In genomic region chr15:63202858-63203257, GRCh38 we compare ENCODE assay signal across 2 cellular contexts.
TF ChIP-seq lines count a peak whose summit lies in the region.

No MANE protein-coding gene starts in this region.

TF ChIP-seq in GM23338, 12 proteins besides CTCF, POLR2A, EP300 and RAD21 (continued from another document):
- TF ChIP-seq REST (IDR thresholded peaks at IDR 0.05; ENCODE audit: unreplicated experiment), result no peak
- no peak for TF ChIP-seq EZH2 (IDR thresholded peaks at IDR 0.05; ENCODE audit: low read depth, unreplicated experiment)
- TF ChIP-seq POLR2AphosphoS5 (IDR thresholded peaks at IDR 0.05; ENCODE audit: low read depth), result no peak
- TF ChIP-seq ZNF331 (CRISPR knock-in tag; IDR thresholded peaks at IDR 0.05; ENCODE audit: low read depth), result no peak
- no peak for TF ChIP-seq ZNF114 (CRISPR knock-in tag; IDR thresholded peaks at IDR 0.05)
- no peak for TF ChIP-seq CREB1 (CRISPR knock-in tag; IDR thresholded peaks at IDR 0.05; ENCODE audit: low read depth)
- no peak for TF ChIP-seq ZNF462 (CRISPR knock-in tag; IDR thresholded peaks at IDR 0.05)

TF ChIP-seq in SK-N-SH treated with all-trans-retinoic acid at 6 μM for 48 hours, 23 proteins besides CTCF, POLR2A, EP300 and RAD21 (continued from another document):
- TF ChIP-seq ESRRG (CRISPR knock-in tag; IDR thresholded peaks at IDR 0.05) (no peak), GLIS3 (CRISPR knock-in tag; IDR thresholded peaks at IDR 0.05) (no peak), ZNF8 (CRISPR knock-in tag; IDR thresholded peaks at IDR 0.05) (no peak), RARB (CRISPR knock-in tag; IDR thresholded peaks at IDR 0.05) (no peak), CREB5 (CRISPR knock-in tag; IDR thresholded peaks at IDR 0.05; ENCODE audit: low read depth) (no peak), OSR1 (CRISPR knock-in tag; IDR thresholded peaks at IDR 0.05) (no peak), ZNF565 (CRISPR knock-in tag; conservative IDR thresholded peaks at IDR 0.05; ENCODE audit: low read depth) (no peak), TOX (CRISPR knock-in tag; IDR thresholded peaks at IDR 0.05; ENCODE audit: borderline replicate concordance) (no peak), TSHZ2 (CRISPR knock-in tag; IDR thresholded peaks at IDR 0.05) (no peak), ZNF70 (CRISPR knock-in tag; IDR thresholded peaks at IDR 0.05) (no peak), ZFP30 (CRISPR knock-in tag; IDR thresholded peaks at IDR 0.05) (no peak), PATZ1 (CRISPR knock-in tag; IDR thresholded peaks at IDR 0.05; ENCODE audit: borderline replicate concordance) (no peak), SNAI2 (CRISPR knock-in tag; IDR thresholded peaks at IDR 0.05) (no peak), CSRNP3 (CRISPR knock-in tag; IDR thresholded peaks at IDR 0.05) (no peak)
